Comparison of ENCODE assay signal across 16 cellular contexts in the genomic region with DNA sequence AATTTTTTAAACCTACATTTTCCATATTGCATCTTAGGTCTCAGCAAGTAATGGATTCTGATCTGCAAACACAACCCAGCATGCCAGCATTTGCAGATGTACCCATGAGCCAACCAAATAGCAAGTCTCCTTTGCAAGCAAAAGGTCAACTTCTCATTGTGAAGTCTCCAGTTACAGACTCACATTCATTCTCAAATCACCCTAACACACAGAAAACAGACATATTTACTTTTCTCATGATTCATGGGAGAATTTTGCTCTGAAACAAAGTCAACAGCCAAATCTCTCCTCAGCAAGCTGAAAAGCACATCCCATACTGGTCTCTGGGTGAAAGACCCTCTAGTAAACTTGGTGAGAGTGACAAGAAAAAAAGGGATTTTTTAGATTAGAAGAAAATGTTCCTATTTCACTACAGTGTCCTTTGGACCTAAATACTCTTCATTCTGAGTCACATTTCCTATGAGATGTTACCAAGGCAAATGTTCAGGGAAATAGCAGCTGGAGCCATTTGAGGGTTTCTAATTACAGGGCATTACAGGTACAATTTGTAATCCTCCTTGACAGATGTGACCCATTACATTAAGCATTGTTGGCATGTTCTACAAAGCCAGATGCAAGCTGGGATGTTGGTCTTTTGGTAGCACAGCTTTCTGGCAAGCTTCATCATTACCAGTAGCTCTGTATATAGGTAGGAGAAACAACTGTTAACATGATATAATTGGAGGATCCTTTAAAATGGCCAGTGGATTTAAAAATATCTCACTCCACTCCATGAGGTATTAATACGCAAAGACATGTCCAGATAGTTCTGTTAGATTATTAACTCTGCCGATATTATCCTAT.
DNase-seq lines count a peak whose midpoint lies in the region; ATAC-seq, FAIRE-seq and TF ChIP-seq lines count a peak whose summit lies in the region.
"Had no signal": no experiment of that assay in that cellular context is flagged by ENCODE, and none has a peak within 500 bp of the region (broad histone marks: within the 10 kb centered on the region; RNA-seq: fewer than 3 reads in every experiment).

No MANE protein-coding gene starts in this region.

- no peaks in the 10 kb centered on the region for H3K36me3 Mint-ChIP-seq in CD4-positive, alpha-beta T cell (ENCODE audit: low read depth)

- peak; percentile 58 for FAIRE-seq in D721Med (lab: Jason Lieb, UNC)
- FAIRE-seq in islet of Langerhans (lab: Jason Lieb, UNC) = peak; percentile 99
- no peak for FAIRE-seq in kidney (lab: Jason Lieb, UNC)

- DNase-seq in D721Med (ENCODE audit: insufficient read length, low spot score) (no peak), NCI-H1105 treated with DMSO at 0.1 percent for 48 hours (lab: John Stamatoyannopoulos, UW) (peak; percentile 83), NCI-H69 (lab: John Stamatoyannopoulos, UW) (peak; percentile 95), kidney (no peak)
- DNase-seq in CD4-positive, alpha-beta T cell = no peak
- DNase-seq: activated B cell treated with CpG ODN at 0.5 μM for 24 hours; amniotic stem cell; NCI-H345; stimulated activated CD4-positive, alpha-beta T cell treated with anti-CD3 and anti-CD28 coated beads, Interleukin-12 subunit alpha, Interleukin-12 subunit beta, amount 100 ng/mL, for 4 hours; stimulated activated naive CD8-positive, alpha-beta T cell treated with anti-CD3 and anti-CD28 coated beads, Interleukin-15, Interleukin-2, amounts not matched to agents 100 U/mL and 50 U/mL, for 24 hours; T-helper 17 cell; uterus had no signal

- H3K27ac Mint-ChIP-seq in CD4-positive, alpha-beta T cell = no peak overlapping the region
- H3K27ac Mint-ChIP-seq: activated B cell treated with CpG ODN at 0.5 μM for 24 hours, T-helper 17 cell had no signal

- ATAC-seq in GM19452 (IDR thresholded peaks at IDR 0.05; ENCODE audit: unreplicated experiment) (no peak), HG03521 (IDR thresholded peaks at IDR 0.05; ENCODE audit: unreplicated experiment) (no peak)
- no peak for ATAC-seq in CD4-positive, alpha-beta T cell (ENCODE audit: poor library complexity)
- ATAC-seq: left lobe of liver; stimulated activated naive CD8-positive, alpha-beta T cell treated with anti-CD3 and anti-CD28 coated beads, Interleukin-15, Interleukin-2, amounts not matched to agents 100 U/mL and 50 U/mL, for 24 hours; T-helper 17 cell had no signal

- no peaks in the 10 kb centered on the region for H3K36me3 ChIP-seq in kidney (ENCODE audit: control insufficient read depth in 1 of 2, insufficient read depth in 2 of 2, low read length in 2 of 2)
- H3K36me3 ChIP-seq: uterus had no signal

- no peak overlapping the region for H3K4me3 ChIP-seq in kidney (ENCODE audit: low read length in 2 of 2)
- H3K4me3 ChIP-seq: uterus had no signal

- intact Hi-C loops in CD4-positive, alpha-beta T cell (cut with DNase I, micrococcal nuclease) = no loop called here
- intact Hi-C loops in kidney (cut with DNase I) = no loop called here

- no peaks in the 10 kb centered on the region for H3K4me1 Mint-ChIP-seq in CD4-positive, alpha-beta T cell (ENCODE audit: low read depth)
- H3K4me1 Mint-ChIP-seq: activated B cell treated with CpG ODN at 0.5 μM for 24 hours, T-helper 17 cell had no signal

- no peaks in the 10 kb centered on the region for H3K9me3 Mint-ChIP-seq in CD4-positive, alpha-beta T cell
- H3K9me3 Mint-ChIP-seq: activated B cell treated with CpG ODN at 0.5 μM for 24 hours had no signal

- no peak overlapping the region for H3K27ac ChIP-seq in CD4-positive, alpha-beta T cell (ENCODE audit: low read depth, low read length)
- no peak overlapping the region for H3K27ac ChIP-seq in kidney (ENCODE audit: low read depth in 2 of 2, low read length in 2 of 2)
- H3K27ac ChIP-seq: uterus had no signal

- POLR2A ChIA-PET in CD4-positive, alpha-beta T cell (lab: Charles Lee) = no interaction called here

- no peak overlapping the region for H3K9ac ChIP-seq in kidney (ENCODE audit: low read length in 2 of 2)

- no peaks in the 10 kb centered on the region for H3K27me3 Mint-ChIP-seq in CD4-positive, alpha-beta T cell
- H3K27me3 Mint-ChIP-seq: activated B cell treated with CpG ODN at 0.5 μM for 24 hours, T-helper 17 cell had no signal

- no peaks in the 10 kb centered on the region for H3K4me1 ChIP-seq in kidney (ENCODE audit: control insufficient read depth in 1 of 2, insufficient read depth in 1 of 2, low read depth in 1 of 2, low read length in 2 of 2)
- H3K4me1 ChIP-seq: uterus had no signal

- H3K9me3 ChIP-seq in CD4-positive, alpha-beta T cell (ENCODE audit: control insufficient read depth, low read length) = no peaks in the 10 kb centered on the region
- H3K9me3 ChIP-seq in kidney (ENCODE audit: control insufficient read depth in 1 of 2, low read length in 2 of 2) = no peaks in the 10 kb centered on the region
- H3K9me3 ChIP-seq: uterus had no signal

- no peak for TF ChIP-seq CTCF in D721Med (IDR thresholded peaks at IDR 0.05; ENCODE audit: insufficient read depth, missing control alignments)
- no peak for TF ChIP-seq CTCF in CD4-positive, alpha-beta T cell (IDR thresholded peaks at IDR 0.05)
- no peak for TF ChIP-seq CTCF in kidney (IDR thresholded peaks at IDR 0.05; ENCODE audit: borderline replicate concordance, extremely low read depth, insufficient read depth)

- CTCF ChIA-PET in CD4-positive, alpha-beta T cell (lab: Charles Lee) = no interaction called here

- no peaks in the 10 kb centered on the region for H3K27me3 ChIP-seq in CD4-positive, alpha-beta T cell (ENCODE audit: control insufficient read depth, insufficient read depth, low read length)
- H3K27me3 ChIP-seq: uterus had no signal

- no peak overlapping the region for H3K4me3 Mint-ChIP-seq in CD4-positive, alpha-beta T cell
- H3K4me3 Mint-ChIP-seq: activated B cell treated with CpG ODN at 0.5 μM for 24 hours, T-helper 17 cell had no signal

Comparison
In these comparisons a context has a peak if more than half of its experiments do, and no peak if none do; other contexts are left out.
1. DNase-seq: peak in NCI-H1105 treated with DMSO at 0.1 percent for 48 hours (single experiment) and NCI-H69 (single experiment); none in D721Med (single experiment), CD4-positive, alpha-beta T cell (0 of 10) and kidney (single experiment).